ENCODE assay signal across 8 cellular contexts in the genomic region with DNA sequence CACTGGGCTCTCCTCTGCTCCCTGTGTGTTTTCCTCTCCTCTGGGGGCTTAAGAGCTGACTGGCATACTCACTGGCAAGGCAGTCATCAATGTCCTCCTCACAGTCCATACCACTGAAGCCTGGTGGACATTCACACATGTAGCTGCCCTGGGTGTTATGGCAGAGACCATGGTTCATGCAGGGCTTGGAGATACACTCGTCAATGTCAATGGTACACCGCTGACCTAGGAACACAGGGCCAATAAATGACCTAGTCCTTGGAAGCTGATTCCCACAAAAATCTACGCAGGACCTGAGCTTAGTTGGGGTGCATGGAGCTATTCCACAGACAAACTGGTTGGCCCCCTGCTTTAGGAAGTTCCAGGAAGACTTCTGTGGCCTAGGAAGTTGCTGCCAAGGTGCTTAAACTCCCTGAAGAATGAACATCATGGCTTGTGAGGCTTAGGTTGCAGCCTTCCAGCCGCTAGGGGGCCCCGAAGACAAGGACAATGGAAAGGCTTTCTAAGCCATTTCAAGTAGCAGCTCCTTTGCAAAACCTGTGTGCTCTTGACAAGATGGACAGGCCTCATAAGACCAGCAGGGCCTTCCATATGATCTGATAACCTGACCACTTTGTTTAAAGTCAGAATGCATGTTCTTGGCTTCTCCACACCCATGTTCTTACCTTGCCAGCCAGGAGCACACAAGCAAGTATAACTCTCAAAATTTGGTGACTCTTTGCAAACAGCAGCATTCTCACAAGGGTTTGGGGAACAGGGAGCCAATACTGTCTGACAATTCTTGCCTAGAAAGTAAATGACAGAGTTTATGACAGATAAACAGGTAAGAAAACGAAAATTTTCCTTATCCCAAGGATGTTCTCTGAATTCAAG. TPM values are rescaled to one million over a fixed set of nuclear protein-coding genes. Genes with fewer than 3 reads are reported as not detected.
A peak's percentile ranks its signal among the peaks of the same experiment; 100 is the strongest.
DNase-seq lines count a peak whose midpoint lies in the region; ATAC-seq and TF ChIP-seq lines count a peak whose summit lies in the region.

No MANE protein-coding gene starts in this region.

- TF ChIP-seq CTCF in A673 (conservative IDR thresholded peaks at IDR 0.05; ENCODE audit: low read depth, low read length): peak; percentile 93
- TF ChIP-seq CTCF in IMR-90 (conservative IDR thresholded peaks at IDR 0.05; ENCODE audit: low read depth, low read length): peak; percentile 91
- peak; percentile 97 for TF ChIP-seq CTCF in OCI-LY1 (IDR thresholded peaks at IDR 0.05; ENCODE audit: low read length)
- TF ChIP-seq CTCF in esophagus muscularis mucosa (IDR thresholded peaks at IDR 0.05): peak; percentile 74 to 82 (median 79)

- peaks cover 4 to 8% of the 10 kb centered on the region in 2 donors for H3K4me1 Mint-ChIP-seq in natural killer cell treated with Interleukin-12 subunit alpha and Interleukin-12 subunit beta and Interleukin-15 and Interleukin-18, amount 100 ng/mL, for 72 hours (ENCODE audit: low read depth in 2 of 2)
- H3K4me1 Mint-ChIP-seq in stimulated activated memory B cell treated with anti-CD40 and anti-IgM and Interleukin-4, amounts not matched to agents 10 μg/mL and 1 μg/mL and 100 μg/mL, for 72 hours: peaks cover 16% of the 10 kb centered on the region

- H3K9me3 Mint-ChIP-seq in natural killer cell treated with Interleukin-12 subunit alpha and Interleukin-12 subunit beta and Interleukin-15 and Interleukin-18, amount 100 ng/mL, for 72 hours: no peaks in the 10 kb centered on the region
- no peaks in the 10 kb centered on the region for H3K9me3 Mint-ChIP-seq in stimulated activated memory B cell treated with anti-CD40 and anti-IgM and Interleukin-4, amounts not matched to agents 10 μg/mL and 1 μg/mL and 100 μg/mL, for 72 hours

- H2AK9ac ChIP-seq in IMR-90 (replicated peaks; ENCODE audit: low read depth, low read length, poor library complexity): peak overlapping the region; percentile 29

- peak; percentile 88 for TF ChIP-seq RAD21 in IMR-90 (IDR thresholded peaks at IDR 0.05; ENCODE audit: low read length)

- H3K27ac ChIP-seq in A673 (ENCODE audit: low read depth, low read length, poor library complexity, severe bottlenecking) (no peak overlapping the region), IMR-90 (ENCODE audit: insufficient read depth, low read length) (peak overlapping the region; percentile 3; the same call in 1 of the 2 replicates), OCI-LY1 (ENCODE audit: low read depth, low read length, poor library complexity, severe bottlenecking) (no peak overlapping the region), esophagus muscularis mucosa (replicated peaks in 1 of 4) (no peak overlapping the region)

- no peaks in the 10 kb centered on the region for H3K79me2 ChIP-seq in OCI-LY1 (ENCODE audit: insufficient read depth, low read length)

- H3K14ac ChIP-seq in IMR-90 (replicated peaks; ENCODE audit: low read depth, low read length): peak overlapping the region; percentile 55

- peak overlapping the region; percentile 11 for H2BK5ac ChIP-seq in IMR-90 (ENCODE audit: low read depth, low read length, poor library complexity, severe bottlenecking)

- peak overlapping the region; percentile 69 for H2BK20ac ChIP-seq in IMR-90 (ENCODE audit: low read depth, low read length)

- peak overlapping the region in 1 of 2 donors; percentile 43 for H3K27ac Mint-ChIP-seq in natural killer cell treated with Interleukin-12 subunit alpha and Interleukin-12 subunit beta and Interleukin-15 and Interleukin-18, amount 100 ng/mL, for 72 hours
- H3K27ac Mint-ChIP-seq in stimulated activated memory B cell treated with anti-CD40 and anti-IgM and Interleukin-4, amounts not matched to agents 10 μg/mL and 1 μg/mL and 100 μg/mL, for 72 hours: no peak overlapping the region

- no peak overlapping the region for H3K4me2 ChIP-seq in IMR-90 (ENCODE audit: low read depth, low read length)
- H3K4me2 ChIP-seq in OCI-LY1 (ENCODE audit: low read length): no peak overlapping the region

- BruUV-seq in A673 (replicated peaks; lab: Mats Ljungman, UMichigan) (no TSS peak), IMR-90 (replicated peaks; lab: Mats Ljungman, UMichigan) (no TSS peak)

- dilution Hi-C loops in IMR-90 (cut with HindIII; ENCODE audit: low sequenced_read_pairs, unreplicated experiment): no loop called here

- H3K4ac ChIP-seq in IMR-90 (ENCODE audit: low read depth, low read length): peak overlapping the region; percentile 90

- CTCF ChIA-PET in A673 (lab: Charles Lee): interaction anchor here (0.6 to 2.1 kb wide), 3 partner anchors 10 to 80 kb away, joined by 3 to 5 read pairs (median 5); no protein-coding TSS in a partner anchor
- CTCF ChIA-PET in IMR-90 (lab: Yijun Ruan, JAX): interaction anchor here (0.6 to 1.9 kb wide), 9 partner anchors 9 to 133 kb away, joined by 3 to 9 read pairs (median 3); no protein-coding TSS in a partner anchor

- peak overlapping the region; percentile 47; the same call in 1 of the 2 replicates for H4K91ac ChIP-seq in IMR-90 (ENCODE audit: insufficient read depth, low read depth, low read length)

- no peak overlapping the region for H3K4me3 ChIP-seq in A673 (ENCODE audit: low read depth, low read length, poor library complexity, severe bottlenecking)
- no peak overlapping the region for H3K4me3 ChIP-seq in IMR-90 (ENCODE audit: insufficient read depth, low read depth, low read length)
- no peak overlapping the region for H3K4me3 ChIP-seq in OCI-LY1 (ENCODE audit: low read depth, low read length, poor library complexity, severe bottlenecking)
- no peak overlapping the region for H3K4me3 ChIP-seq in esophagus muscularis mucosa

- no peaks in the 10 kb centered on the region for H3F3A ChIP-seq in OCI-LY1 (ENCODE audit: insufficient read depth, low read length)

- H3K9me2 ChIP-seq in OCI-LY1 (ENCODE audit: low read depth, low read length): no peaks in the 10 kb centered on the region

- H3K9me1 ChIP-seq in IMR-90 (ENCODE audit: insufficient read depth, low read length): peaks cover 4% of the 10 kb centered on the region

- H3K18ac ChIP-seq in IMR-90 (ENCODE audit: low read depth, low read length): 0 out of 2 replicates have a peak overlapping the region, but pooled peaks have one; percentile 14

- DNase-seq in A673 (ENCODE audit: low spot score) (peak; percentile 83), IMR-90 (peak; percentile 78), esophagus muscularis mucosa (ENCODE audit: extremely low spot score) (peak; percentile 95)
- peak; percentile 83 for DNase-seq in activated CD8-positive, alpha-beta memory T cell treated with anti-CD3 and anti-CD28 coated beads, Interleukin-2, amount 50 U/mL, for 48 hours
- DNase-seq in natural killer cell treated with Interleukin-12 subunit alpha and Interleukin-12 subunit beta and Interleukin-15 and Interleukin-18, amount 100 ng/mL, for 72 hours (ENCODE audit: low spot score): peak; percentile 78

- no peaks in the 10 kb centered on the region for H3K27me3 Mint-ChIP-seq in natural killer cell treated with Interleukin-12 subunit alpha and Interleukin-12 subunit beta and Interleukin-15 and Interleukin-18, amount 100 ng/mL, for 72 hours
- no peaks in the 10 kb centered on the region for H3K27me3 Mint-ChIP-seq in stimulated activated memory B cell treated with anti-CD40 and anti-IgM and Interleukin-4, amounts not matched to agents 10 μg/mL and 1 μg/mL and 100 μg/mL, for 72 hours

- 96% methylated on average over 3 of the region's 6 CpGs; no CpG with 5 or more reads in 1 of the 2 experiments for WGBS in IMR-90 (ENCODE audit: extremely low coverage in 2 of 2, insufficient read length in 1 of 2), 2 experiments
- WGBS in esophagus muscularis mucosa: 48% methylated on average over 6 of the region's 6 CpGs

- H4K5ac ChIP-seq in IMR-90 (ENCODE audit: low read depth, low read length): peak overlapping the region; percentile 10; the same call in 1 of the 2 replicates

- peak overlapping the region; percentile 79 for H2BK120ac ChIP-seq in IMR-90 (ENCODE audit: low read depth, low read length)

- H3K27me3 ChIP-seq in A673 (replicated peaks; ENCODE audit: insufficient read depth, low read depth, low read length, poor library complexity): no peaks in the 10 kb centered on the region
- no peaks in the 10 kb centered on the region for H3K27me3 ChIP-seq in IMR-90 (ENCODE audit: control insufficient read depth, insufficient read depth, low read length)
- no peaks in the 10 kb centered on the region for H3K27me3 ChIP-seq in OCI-LY1 (ENCODE audit: insufficient read depth, low read length)
- no peaks in the 10 kb centered on the region for H3K27me3 ChIP-seq in esophagus muscularis mucosa

- peaks cover 15% of the 10 kb centered on the region for H3K36me3 Mint-ChIP-seq in natural killer cell treated with Interleukin-12 subunit alpha and Interleukin-12 subunit beta and Interleukin-15 and Interleukin-18, amount 100 ng/mL, for 72 hours
- H3K36me3 Mint-ChIP-seq in stimulated activated memory B cell treated with anti-CD40 and anti-IgM and Interleukin-4, amounts not matched to agents 10 μg/mL and 1 μg/mL and 100 μg/mL, for 72 hours: peaks cover 63% of the 10 kb centered on the region

- 0 out of 2 replicates have a peak, but pooled peaks cover 3% of the 10 kb centered on the region for H4K20me1 ChIP-seq in IMR-90 (ENCODE audit: insufficient read depth, low read length)
- H4K20me1 ChIP-seq in OCI-LY1 (ENCODE audit: insufficient read depth, low read length): no peaks in the 10 kb centered on the region

- no peak for TF ChIP-seq EP300 in esophagus muscularis mucosa (IDR thresholded peaks at IDR 0.05)

- H2AFZ ChIP-seq in IMR-90 (replicated peaks; ENCODE audit: low read length, poor library complexity) (peak overlapping the region; percentile 27), OCI-LY1 (ENCODE audit: low read length) (no peak overlapping the region)

- H3K4me1 ChIP-seq in A673 (ENCODE audit: insufficient read depth, low read length, poor library complexity, severe bottlenecking) (no peaks in the 10 kb centered on the region), IMR-90 (ENCODE audit: control insufficient read depth, insufficient read depth, low read length) (peaks cover 7% of the 10 kb centered on the region), OCI-LY1 (ENCODE audit: insufficient read depth, low read length, severe bottlenecking) (no peaks in the 10 kb centered on the region), esophagus muscularis mucosa (peaks cover 0 to 25% (median 17%) of the 10 kb centered on the region in 4 donors)

- H3K36me3 ChIP-seq in A673 (ENCODE audit: insufficient read depth, low read length, poor library complexity, severe bottlenecking) (peaks cover 16% of the 10 kb centered on the region), IMR-90 (ENCODE audit: control insufficient read depth, insufficient read depth, low read length) (peaks cover 17% of the 10 kb centered on the region), OCI-LY1 (ENCODE audit: insufficient read depth, low read length) (peaks cover 13% of the 10 kb centered on the region; the same call in 1 of the 2 replicates), esophagus muscularis mucosa (peaks cover 31 to 54% (median 39%) of the 10 kb centered on the region in 4 donors)

- intact Hi-C loops in A673 (cut with micrococcal nuclease; ENCODE audit: unreplicated experiment) (no loop called here), IMR-90 (cut with micrococcal nuclease) (loop anchor here (10.0 kb wide), 2 partner anchors 74 to 196 kb away; no protein-coding TSS in a partner anchor), esophagus muscularis mucosa (cut with DNase I) (loop anchor here (10.0 kb wide), 1 partner anchor 196 kb away; no protein-coding TSS in a partner anchor)

- POLR2A ChIA-PET in A673 (lab: Charles Lee; ENCODE audit: low non-redundant PET): no interaction called here
- POLR2A ChIA-PET in IMR-90 (lab: Charles Lee; ENCODE audit: unreplicated experiment): no interaction called here

- no peak overlapping the region for H3K9ac ChIP-seq in IMR-90 (ENCODE audit: low read depth, low read length)
- no peak overlapping the region for H3K9ac ChIP-seq in OCI-LY1 (ENCODE audit: low read length)

- no peak overlapping the region for H3K23ac ChIP-seq in IMR-90 (ENCODE audit: low read depth, low read length)

- no peak overlapping the region for H3K4me3 Mint-ChIP-seq in natural killer cell treated with Interleukin-12 subunit alpha and Interleukin-12 subunit beta and Interleukin-15 and Interleukin-18, amount 100 ng/mL, for 72 hours
- H3K4me3 Mint-ChIP-seq in stimulated activated memory B cell treated with anti-CD40 and anti-IgM and Interleukin-4, amounts not matched to agents 10 μg/mL and 1 μg/mL and 100 μg/mL, for 72 hours: no peak overlapping the region

- H3K9me3 ChIP-seq in A673 (ENCODE audit: low read depth, low read length, poor library complexity, severe bottlenecking) (no peaks in the 10 kb centered on the region), IMR-90 (ENCODE audit: control insufficient read depth, insufficient read depth, low read length) (no peaks in the 10 kb centered on the region), OCI-LY1 (ENCODE audit: low read length) (no peaks in the 10 kb centered on the region), esophagus muscularis mucosa (no peaks in the 10 kb centered on the region)

- no peak for TF ChIP-seq POLR2A in IMR-90 (IDR thresholded peaks at IDR 0.05; ENCODE audit: low read depth, low read length)
- TF ChIP-seq POLR2A in esophagus muscularis mucosa (IDR thresholded peaks at IDR 0.05; ENCODE audit: low read depth): no peak

- H2BK15ac ChIP-seq in IMR-90 (ENCODE audit: low read depth, low read length): peak overlapping the region; percentile 86; the same call in 2 of the 3 replicates

- ATAC-seq in GM18867 (IDR thresholded peaks at IDR 0.05; ENCODE audit: unreplicated experiment) (peak; percentile 86), IMR-90 (ENCODE audit: low read depth) (peak; percentile 86)
- peak; percentile 59 to 65 for ATAC-seq in natural killer cell treated with Interleukin-12 subunit alpha and Interleukin-12 subunit beta and Interleukin-15 and Interleukin-18, amount 100 ng/mL, for 72 hours
- peak; percentile 70 for ATAC-seq in stimulated activated memory B cell treated with anti-CD40 and anti-IgM and Interleukin-4, amounts not matched to agents 10 μg/mL and 1 μg/mL and 100 μg/mL, for 72 hours

- H3K79me1 ChIP-seq in IMR-90 (ENCODE audit: low read depth in 1 of 2, low read length in 2 of 2): peaks cover 3 to 15% of the 10 kb centered on the region in 2 experiments; a peak in 3 of 4 replicates

- peak overlapping the region; percentile 93 for H2AK5ac ChIP-seq in IMR-90 (ENCODE audit: low read depth, low read length)

- no peak overlapping the region for H3K56ac ChIP-seq in IMR-90 (ENCODE audit: extremely low read depth, insufficient read depth, low read length)

- in situ Hi-C loops in IMR-90 (cut with MboI; ENCODE audit: low sequenced_read_pairs): no loop called here

- peak overlapping the region in 1 of 2 experiments; percentile 50; a peak in 1 of 4 replicates for H4K8ac ChIP-seq in IMR-90 (ENCODE audit: low read depth in 2 of 2, low read length in 2 of 2)

RNA-seq across cellular contexts. Expression of a gene that starts 52.3 kb away (rescaled TPM):
- total RNA-seq in A673 (2021): not detected in 2 replicates
- not detected in 2 replicates for total RNA-seq in IMR-90 (2012; rRNA removed)
- not detected in 2 replicates for polyA plus RNA-seq in IMR-90 (2012; rRNA removed)
- not detected in 2 replicates for polyA plus RNA-seq in IMR-90 (2012; cell fraction: cytosol; rRNA removed)
- not detected in 2 replicates for polyA plus RNA-seq in IMR-90 (2012; cell fraction: nucleus; rRNA removed; ENCODE audit: low replicate concordance)
- not detected for total RNA-seq in esophagus muscularis mucosa
- not detected for total RNA-seq in natural killer cell treated with Interleukin-12 subunit alpha and Interleukin-12 subunit beta and Interleukin-15 and Interleukin-18, amount 100 ng/mL, for 72 hours
